In the genomic region with DNA sequence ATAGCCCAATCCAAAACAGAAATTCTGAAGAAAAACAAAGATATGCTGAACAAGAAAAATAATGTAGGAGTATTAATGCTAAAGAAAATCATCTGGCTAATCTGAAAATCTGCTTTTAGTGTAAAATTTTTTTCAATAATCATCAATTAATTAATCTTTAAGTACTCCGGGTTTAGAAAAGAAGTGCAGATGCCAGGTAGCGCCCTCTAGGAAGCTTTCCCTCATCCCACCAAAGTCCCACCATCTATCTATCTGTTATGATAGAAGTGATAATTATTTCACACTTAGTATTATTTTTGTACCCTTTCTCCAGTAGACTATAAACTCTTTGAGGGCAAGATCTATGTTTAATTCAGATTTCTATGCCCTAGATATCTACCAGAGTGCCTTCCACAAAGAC, we compare ENCODE assay signal across 28 cellular contexts.
"Had no signal": no experiment of that assay in that cellular context is flagged by ENCODE, and none has a peak within 500 bp of the region (broad histone marks: within the 10 kb centered on the region; RNA-seq: fewer than 3 reads in every experiment).

No MANE protein-coding gene starts in this region.

- H3K9me3 Mint-ChIP-seq: activated naive CD8-positive, alpha-beta T cell treated with anti-CD3 and anti-CD28 coated beads for 36 hours; activated T-cell treated with anti-CD3 and anti-CD28 coated beads, Interleukin-2, amount 50 U/mL, for 4 hours had no signal

- H3K4me1 ChIP-seq: adrenal gland, body of pancreas, colonic mucosa, gastrocnemius medialis, heart left ventricle had no signal

- DNase-seq: activated B cell treated with CpG ODN at 0.5 μM for 24 hours; activated CD4-positive, alpha-beta T cell treated with anti-CD3 and anti-CD28 coated beads for 48 hours; activated CD4-positive, alpha-beta T cell treated with anti-CD3 and anti-CD28 coated beads, Interleukin-2, amount 50 U/mL, for 1 hour; activated CD4-positive, alpha-beta T cell treated with anti-CD3 and anti-CD28 coated beads, Interleukin-2, amount 50 U/mL, for 48 hours; activated CD8-positive, alpha-beta memory T cell treated with anti-CD3 and anti-CD28 coated beads for 24 hours; activated CD8-positive, alpha-beta T cell treated with anti-CD3 and anti-CD28 coated beads for 36 hours; activated effector memory CD4-positive, alpha-beta T cell treated with anti-CD3 and anti-CD28 coated beads, Interleukin-2, amount 50 U/mL, for 16 hours; activated naive CD4-positive, alpha-beta T cell treated with anti-CD3 and anti-CD28 coated beads for 36 hours; activated naive CD8-positive, alpha-beta T cell treated with anti-CD3 and anti-CD28 coated beads for 36 hours; activated naive CD8-positive, alpha-beta T cell treated with anti-CD3 and anti-CD28 coated beads, Interleukin-2, amount 50 U/mL, for 24 hours; activated T-cell treated with anti-CD3 and anti-CD28 coated beads, Interleukin-2, amount 50 U/mL, for 4 hours; adrenal gland; amygdala; aorta; body of pancreas; caudate nucleus; colonic mucosa; effector CD8-positive, alpha-beta T cell; foreskin fibroblast; gastrocnemius medialis; glutamatergic neuron; heart left ventricle; T-helper 17 cell; T1000; WERI-Rb-1 had no signal

- H3K4me3 Mint-ChIP-seq: activated B cell treated with CpG ODN at 0.5 μM for 24 hours; activated CD8-positive, alpha-beta T cell treated with anti-CD3 and anti-CD28 coated beads for 36 hours; activated naive CD4-positive, alpha-beta T cell treated with anti-CD3 and anti-CD28 coated beads for 36 hours; activated naive CD4-positive, alpha-beta T cell treated with anti-CD3 and anti-CD28 coated beads, Interleukin-2, amount 50 U/mL, for 24 hours; activated naive CD8-positive, alpha-beta T cell treated with anti-CD3 and anti-CD28 coated beads for 36 hours; activated naive CD8-positive, alpha-beta T cell treated with anti-CD3 and anti-CD28 coated beads, Interleukin-2, amount 50 U/mL, for 24 hours; activated T-cell treated with anti-CD3 and anti-CD28 coated beads, Interleukin-2, amount 50 U/mL, for 4 hours; activated T-helper 17 cell treated with anti-CD3 and anti-CD28 coated beads, Interleukin-2, amount 50 U/mL, for 72 hours; T-helper 17 cell; T-helper 2 cell treated with Interferon-gamma antibody and Interleukin-4, amounts not matched to agents 5 μg/mL and 100 μg/mL, for 36 hours had no signal

- H3K4me3 ChIP-seq: adrenal gland, body of pancreas, colonic mucosa, gastrocnemius medialis, heart left ventricle had no signal

- H3K27ac Mint-ChIP-seq: activated B cell treated with CpG ODN at 0.5 μM for 24 hours; activated CD8-positive, alpha-beta T cell treated with anti-CD3 and anti-CD28 coated beads for 36 hours; activated naive CD4-positive, alpha-beta T cell treated with anti-CD3 and anti-CD28 coated beads for 36 hours; activated naive CD4-positive, alpha-beta T cell treated with anti-CD3 and anti-CD28 coated beads, Interleukin-2, amount 50 U/mL, for 24 hours; activated naive CD8-positive, alpha-beta T cell treated with anti-CD3 and anti-CD28 coated beads for 36 hours; activated naive CD8-positive, alpha-beta T cell treated with anti-CD3 and anti-CD28 coated beads, Interleukin-2, amount 50 U/mL, for 24 hours; activated T-helper 17 cell treated with anti-CD3 and anti-CD28 coated beads, Interleukin-2, amount 50 U/mL, for 72 hours; T-helper 17 cell; T-helper 2 cell treated with Interferon-gamma antibody and Interleukin-4, amounts not matched to agents 5 μg/mL and 100 μg/mL, for 36 hours had no signal

- H3K27ac ChIP-seq: adrenal gland, body of pancreas, colonic mucosa, gastrocnemius medialis, heart left ventricle, WERI-Rb-1 had no signal

- H3K27me3 ChIP-seq: adrenal gland, body of pancreas, colonic mucosa, gastrocnemius medialis, heart left ventricle had no signal

- H3K27me3 Mint-ChIP-seq: activated B cell treated with CpG ODN at 0.5 μM for 24 hours; activated CD8-positive, alpha-beta T cell treated with anti-CD3 and anti-CD28 coated beads for 36 hours; activated naive CD4-positive, alpha-beta T cell treated with anti-CD3 and anti-CD28 coated beads, Interleukin-2, amount 50 U/mL, for 24 hours; activated naive CD8-positive, alpha-beta T cell treated with anti-CD3 and anti-CD28 coated beads for 36 hours; activated naive CD8-positive, alpha-beta T cell treated with anti-CD3 and anti-CD28 coated beads, Interleukin-2, amount 50 U/mL, for 24 hours; activated T-helper 17 cell treated with anti-CD3 and anti-CD28 coated beads, Interleukin-2, amount 50 U/mL, for 72 hours; T-helper 17 cell had no signal

- H3K36me3 ChIP-seq: colonic mucosa, gastrocnemius medialis had no signal

- H3K4me1 Mint-ChIP-seq: activated B cell treated with CpG ODN at 0.5 μM for 24 hours; activated naive CD4-positive, alpha-beta T cell treated with anti-CD3 and anti-CD28 coated beads, Interleukin-2, amount 50 U/mL, for 24 hours; activated naive CD8-positive, alpha-beta T cell treated with anti-CD3 and anti-CD28 coated beads for 36 hours; activated naive CD8-positive, alpha-beta T cell treated with anti-CD3 and anti-CD28 coated beads, Interleukin-2, amount 50 U/mL, for 24 hours; T-helper 17 cell had no signal

- H3K9me3 ChIP-seq: adrenal gland, body of pancreas, colonic mucosa, gastrocnemius medialis, heart left ventricle had no signal
